26 cellular contexts compared by ENCODE assay signal in genomic region chr3:56101576-56101975, GRCh38.
"Had no signal": no experiment of that assay in that cellular context is flagged by ENCODE, and none has a peak within 500 bp of the region (broad histone marks: within the 10 kb centered on the region; RNA-seq: fewer than 3 reads in every experiment).

No MANE protein-coding gene starts in this region.

- H3K27me3 ChIP-seq: brain microvascular endothelial cell had no signal

- H3K27ac ChIP-seq: brain microvascular endothelial cell, VCaP had no signal

- H3K36me3 Mint-ChIP-seq: activated CD4-positive, alpha-beta memory T cell treated with anti-CD3 and anti-CD28 coated beads for 36 hours; activated CD8-positive, alpha-beta memory T cell treated with anti-CD3 and anti-CD28 coated beads, Interleukin-2, amount 10 ng/mL, durations not matched to agents 7 days and 5 days; activated naive CD4-positive, alpha-beta T cell treated with anti-CD3 and anti-CD28 coated beads, Interleukin-2, amount 10 ng/mL, durations not matched to agents 7 days and 5 days; activated naive CD4-positive, alpha-beta T cell treated with anti-CD3 and anti-CD28 coated beads, Interleukin-2, amount 50 U/mL, for 72 hours had no signal

- H3K27ac Mint-ChIP-seq: activated B cell treated with CpG ODN at 0.5 μM for 24 hours; activated CD4-positive, alpha-beta memory T cell treated with anti-CD3 and anti-CD28 coated beads for 36 hours; activated CD4-positive, alpha-beta T cell treated with anti-CD3 and anti-CD28 coated beads, Interleukin-2, amount 10 ng/mL, durations not matched to agents 24 days and 14 days; activated CD8-positive, alpha-beta memory T cell treated with anti-CD3 and anti-CD28 coated beads, Interleukin-2, amount 10 ng/mL, durations not matched to agents 7 days and 5 days; activated CD8-positive, alpha-beta T cell treated with anti-CD3 and anti-CD28 coated beads, Interleukin-2, amount 10 ng/mL, durations not matched to agents 7 days and 5 days; activated naive CD4-positive, alpha-beta T cell treated with anti-CD3 and anti-CD28 coated beads, Interleukin-2, amount 10 ng/mL, durations not matched to agents 7 days and 5 days; activated naive CD4-positive, alpha-beta T cell treated with anti-CD3 and anti-CD28 coated beads, Interleukin-2, amount 50 U/mL, for 72 hours; activated T-cell treated with anti-CD3 and anti-CD28 coated beads, Interleukin-2, amount 50 U/mL, for 72 hours; effector memory CD8-positive, alpha-beta T cell had no signal

- H3K36me3 ChIP-seq: brain microvascular endothelial cell had no signal

- ATAC-seq: activated CD4-positive, CD25-positive, alpha-beta regulatory T cell treated with anti-CD3 and anti-CD28 coated beads, Interleukin-2, amount 50 U/mL, for 24 hours; activated CD8-positive, alpha-beta memory T cell treated with anti-CD3 and anti-CD28 coated beads, Interleukin-2, amount 10 ng/mL, durations not matched to agents 7 days and 5 days; activated CD8-positive, alpha-beta T cell treated with anti-CD3 and anti-CD28 coated beads, Interleukin-2, amount 10 ng/mL, durations not matched to agents 7 days and 5 days; activated naive CD4-positive, alpha-beta T cell treated with anti-CD3 and anti-CD28 coated beads, Interleukin-2, amount 50 U/mL, for 72 hours; activated T-cell treated with anti-CD3 and anti-CD28 coated beads, Interleukin-2, amount 50 U/mL, for 72 hours; effector memory CD8-positive, alpha-beta T cell; esophagus mucosa had no signal

- DNase-seq: activated B cell treated with CpG ODN at 0.5 μM for 24 hours; activated CD4-positive, alpha-beta memory T cell treated with anti-CD3 and anti-CD28 coated beads for 36 hours; activated CD4-positive, alpha-beta T cell treated with anti-CD3 and anti-CD28 coated beads, Interleukin-2, amount 10 ng/mL, durations not matched to agents 24 days and 14 days; activated CD8-positive, alpha-beta memory T cell treated with anti-CD3 and anti-CD28 coated beads, Interleukin-2, amount 10 ng/mL, durations not matched to agents 7 days and 5 days; activated CD8-positive, alpha-beta memory T cell treated with anti-CD3 and anti-CD28 coated beads, Interleukin-2, amount 50 U/mL, for 4 hours; activated CD8-positive, alpha-beta T cell treated with anti-CD3 and anti-CD28 coated beads, Interleukin-2, amount 10 ng/mL, durations not matched to agents 7 days and 5 days; activated gamma-delta T cell; activated naive CD4-positive, alpha-beta T cell; activated naive CD4-positive, alpha-beta T cell treated with anti-CD3 and anti-CD28 coated beads, Interleukin-2, amount 10 ng/mL, durations not matched to agents 7 days and 5 days; activated T-cell treated with anti-CD3 and anti-CD28 coated beads, Interleukin-2, amount 50 U/mL, for 1 hour; activated T-cell treated with anti-CD3 and anti-CD28 coated beads, Interleukin-2, amount 50 U/mL, for 72 hours; amniotic stem cell; anterior cingulate cortex; brain microvascular endothelial cell; cortex of kidney; dermis blood vessel endothelial cell; effector CD4-positive, alpha-beta T cell; effector memory CD8-positive, alpha-beta T cell; foreskin fibroblast; head of caudate nucleus; T-helper 2 cell had no signal

- H3K9me3 Mint-ChIP-seq: activated B cell treated with CpG ODN at 0.5 μM for 24 hours; activated CD4-positive, alpha-beta memory T cell treated with anti-CD3 and anti-CD28 coated beads for 36 hours; activated CD4-positive, alpha-beta T cell treated with anti-CD3 and anti-CD28 coated beads, Interleukin-2, amount 10 ng/mL, durations not matched to agents 24 days and 14 days had no signal

- H3K27me3 Mint-ChIP-seq: activated B cell treated with CpG ODN at 0.5 μM for 24 hours; activated CD4-positive, alpha-beta memory T cell treated with anti-CD3 and anti-CD28 coated beads for 36 hours; activated CD4-positive, alpha-beta T cell treated with anti-CD3 and anti-CD28 coated beads, Interleukin-2, amount 10 ng/mL, durations not matched to agents 24 days and 14 days; activated CD8-positive, alpha-beta memory T cell treated with anti-CD3 and anti-CD28 coated beads, Interleukin-2, amount 10 ng/mL, durations not matched to agents 7 days and 5 days; activated naive CD4-positive, alpha-beta T cell treated with anti-CD3 and anti-CD28 coated beads, Interleukin-2, amount 10 ng/mL, durations not matched to agents 7 days and 5 days; central memory CD8-positive, alpha-beta T cell; effector memory CD8-positive, alpha-beta T cell had no signal

- H3K4me1 Mint-ChIP-seq: activated B cell treated with CpG ODN at 0.5 μM for 24 hours; activated CD4-positive, alpha-beta T cell treated with anti-CD3 and anti-CD28 coated beads, Interleukin-2, amount 10 ng/mL, durations not matched to agents 24 days and 14 days; activated CD8-positive, alpha-beta memory T cell treated with anti-CD3 and anti-CD28 coated beads, Interleukin-2, amount 10 ng/mL, durations not matched to agents 7 days and 5 days; activated naive CD4-positive, alpha-beta T cell treated with anti-CD3 and anti-CD28 coated beads, Interleukin-2, amount 10 ng/mL, durations not matched to agents 7 days and 5 days; central memory CD8-positive, alpha-beta T cell had no signal

- H3K4me3 Mint-ChIP-seq: activated B cell treated with CpG ODN at 0.5 μM for 24 hours; activated CD4-positive, alpha-beta memory T cell treated with anti-CD3 and anti-CD28 coated beads for 36 hours; activated CD4-positive, alpha-beta T cell treated with anti-CD3 and anti-CD28 coated beads, Interleukin-2, amount 10 ng/mL, durations not matched to agents 24 days and 14 days; activated CD8-positive, alpha-beta memory T cell treated with anti-CD3 and anti-CD28 coated beads, Interleukin-2, amount 10 ng/mL, durations not matched to agents 7 days and 5 days; activated CD8-positive, alpha-beta T cell treated with anti-CD3 and anti-CD28 coated beads, Interleukin-2, amount 10 ng/mL, durations not matched to agents 7 days and 5 days; activated naive CD4-positive, alpha-beta T cell treated with anti-CD3 and anti-CD28 coated beads, Interleukin-2, amount 10 ng/mL, durations not matched to agents 7 days and 5 days; activated T-cell treated with anti-CD3 and anti-CD28 coated beads, Interleukin-2, amount 50 U/mL, for 72 hours; central memory CD8-positive, alpha-beta T cell; effector memory CD8-positive, alpha-beta T cell had no signal
